In genomic region chr3:143166376-143166775, GRCh38 we compare ENCODE assay signal across 12 cellular contexts. TPM values are rescaled to one million over a fixed set of nuclear protein-coding genes. Genes with fewer than 3 reads are reported as not detected.
DNase-seq lines count a peak whose midpoint lies in the region; ATAC-seq and TF ChIP-seq lines count a peak whose summit lies in the region.
"Had no signal": no experiment of that assay in that cellular context is flagged by ENCODE, and none has a peak within 500 bp of the region (broad histone marks: within the 10 kb centered on the region; RNA-seq: fewer than 3 reads in every experiment).

No MANE protein-coding gene starts in this region.

- no peak for ATAC-seq in CD4-positive, CD25-positive, alpha-beta regulatory T cell (ENCODE audit: low read depth in 2 of 2)
- no peak for ATAC-seq in GM23338
- no peak for ATAC-seq in activated T-helper 17 cell treated with anti-CD3 and anti-CD28 coated beads, Interleukin-2, amount 50 U/mL, for 72 hours (replicated peaks)

- H3K27ac ChIP-seq in CD4-positive, CD25-positive, alpha-beta regulatory T cell (ENCODE audit: insufficient read depth, low read length, poor library complexity, severe bottlenecking): no peak overlapping the region
- H3K27ac ChIP-seq in GM23338 (ENCODE audit: low read depth) (no peak overlapping the region), mesenchymal stem cell (ENCODE audit: low read length, poor library complexity, severe bottlenecking) (no peak overlapping the region)

- peak overlapping the region in 1 of 4 donors; percentile 19 for H3K4me3 Mint-ChIP-seq in CD4-positive, CD25-positive, alpha-beta regulatory T cell
- H3K4me3 Mint-ChIP-seq in GM23338: no peak overlapping the region
- H3K4me3 Mint-ChIP-seq in activated T-helper 17 cell treated with anti-CD3 and anti-CD28 coated beads, Interleukin-2, amount 50 U/mL, for 72 hours: no peak overlapping the region
- H3K4me3 Mint-ChIP-seq in mesothelial cell of epicardium: no peak overlapping the region
- no peak overlapping the region for H3K4me3 Mint-ChIP-seq in HFFc6

- H3K79me2 ChIP-seq in GM23338 (replicated peaks; ENCODE audit: insufficient read depth): no peaks in the 10 kb centered on the region

- no peak overlapping the region for H3K9ac ChIP-seq in mesenchymal stem cell (ENCODE audit: low read length)

- H2BK5ac ChIP-seq in mesenchymal stem cell (ENCODE audit: low read depth, low read length, poor library complexity, severe bottlenecking): no peak overlapping the region

- H4K91ac ChIP-seq in mesenchymal stem cell (ENCODE audit: low read length): no peak overlapping the region

- H3K14ac ChIP-seq in mesenchymal stem cell (ENCODE audit: low read length in 2 of 2): no peak overlapping the region

- no peak for DNase-seq in CD4-positive, CD25-positive, alpha-beta regulatory T cell
- DNase-seq in GM23338 (ENCODE audit: low spot score) (no peak), mesenchymal stem cell (peak; percentile 78), mesothelial cell of epicardium (ENCODE audit: low spot score in 2 of 2, unreplicated experiment in 2 of 2) (no peak), HFFc6 (no peak), NCI-H187 treated with DMSO at 0.1 percent for 48 hours (lab: John Stamatoyannopoulos, UW) (no peak)
- DNase-seq: BE2C, NCI-H1436, NCI-H2081, NCI-H526 treated with DMSO at 0.1 percent for 48 hours had no signal

- no peak overlapping the region for H3K18ac ChIP-seq in mesenchymal stem cell (ENCODE audit: low read depth in 1 of 2, low read length in 2 of 2)

- H3K9me3 ChIP-seq in CD4-positive, CD25-positive, alpha-beta regulatory T cell (ENCODE audit: control insufficient read depth in 2 of 2, low read length in 2 of 2): no peaks in the 10 kb centered on the region
- H3K9me3 ChIP-seq in mesenchymal stem cell (ENCODE audit: control insufficient read depth, low read length): no peaks in the 10 kb centered on the region
- H3K9me3 ChIP-seq: BE2C, HAP-1 had no signal

- H3K27ac Mint-ChIP-seq in CD4-positive, CD25-positive, alpha-beta regulatory T cell: peak overlapping the region in 2 of 3 donors; percentile 61 to 94
- H3K27ac Mint-ChIP-seq in GM23338: peak overlapping the region; percentile 24; the same call in 1 of the 2 replicates
- H3K27ac Mint-ChIP-seq in activated T-helper 17 cell treated with anti-CD3 and anti-CD28 coated beads, Interleukin-2, amount 50 U/mL, for 72 hours: peak overlapping the region; percentile 86
- H3K27ac Mint-ChIP-seq in mesothelial cell of epicardium: no peak overlapping the region
- H3K27ac Mint-ChIP-seq in HFFc6: no peak overlapping the region

- H2BK15ac ChIP-seq in mesenchymal stem cell (ENCODE audit: low read depth, poor library complexity, severe bottlenecking): no peak overlapping the region

- H3K4me1 ChIP-seq in CD4-positive, CD25-positive, alpha-beta regulatory T cell (ENCODE audit: control insufficient read depth, insufficient read depth, low read length, poor library complexity, severe bottlenecking): peaks cover 63% of the 10 kb centered on the region
- peaks cover 4% of the 10 kb centered on the region for H3K4me1 ChIP-seq in GM23338 (ENCODE audit: insufficient read depth)
- peaks cover 3% of the 10 kb centered on the region for H3K4me1 ChIP-seq in mesenchymal stem cell (ENCODE audit: control insufficient read depth, insufficient read depth, low read depth, low read length)
- H3K4me1 ChIP-seq: HAP-1 had no signal

- no peak overlapping the region for H4K8ac ChIP-seq in mesenchymal stem cell (ENCODE audit: low read length)

- no peak overlapping the region for H3K4ac ChIP-seq in mesenchymal stem cell (ENCODE audit: low read depth in 1 of 2, low read length in 2 of 2)

- H3K27me3 ChIP-seq in CD4-positive, CD25-positive, alpha-beta regulatory T cell (ENCODE audit: control insufficient read depth, insufficient read depth, low read length): no peaks in the 10 kb centered on the region
- H3K27me3 ChIP-seq in GM23338 (ENCODE audit: insufficient read depth): no peaks in the 10 kb centered on the region
- H3K27me3 ChIP-seq in mesenchymal stem cell (ENCODE audit: control insufficient read depth in 1 of 2, insufficient read depth in 1 of 2, low read length in 2 of 2): no peaks in the 10 kb centered on the region
- H3K27me3 ChIP-seq: BE2C had no signal

- peaks cover 32 to 88% (median 58%) of the 10 kb centered on the region in 4 donors for H3K4me1 Mint-ChIP-seq in CD4-positive, CD25-positive, alpha-beta regulatory T cell
- H3K4me1 Mint-ChIP-seq in GM23338: peaks cover 13% of the 10 kb centered on the region; the same call in 2 of the 3 replicates
- peaks cover 62% of the 10 kb centered on the region for H3K4me1 Mint-ChIP-seq in activated T-helper 17 cell treated with anti-CD3 and anti-CD28 coated beads, Interleukin-2, amount 50 U/mL, for 72 hours
- peaks cover 21% of the 10 kb centered on the region for H3K4me1 Mint-ChIP-seq in mesothelial cell of epicardium
- H3K4me1 Mint-ChIP-seq in HFFc6 (ENCODE audit: low read depth): peaks cover 64% of the 10 kb centered on the region

- no peak overlapping the region for H3K4me2 ChIP-seq in GM23338
- no peak overlapping the region for H3K4me2 ChIP-seq in mesenchymal stem cell (ENCODE audit: low read length, poor library complexity, severe bottlenecking)

- H3K79me1 ChIP-seq in mesenchymal stem cell (replicated peaks; ENCODE audit: low read length, poor library complexity, severe bottlenecking): no peaks in the 10 kb centered on the region

- peaks cover 0 to 2% (median 0%) of the 10 kb centered on the region in 7 donors for H3K9me3 Mint-ChIP-seq in CD4-positive, CD25-positive, alpha-beta regulatory T cell
- no peaks in the 10 kb centered on the region for H3K9me3 Mint-ChIP-seq in GM23338
- peaks cover 5% of the 10 kb centered on the region for H3K9me3 Mint-ChIP-seq in activated T-helper 17 cell treated with anti-CD3 and anti-CD28 coated beads, Interleukin-2, amount 50 U/mL, for 72 hours
- no peaks in the 10 kb centered on the region for H3K9me3 Mint-ChIP-seq in mesothelial cell of epicardium
- H3K9me3 Mint-ChIP-seq in HFFc6: no peaks in the 10 kb centered on the region

- no peaks in the 10 kb centered on the region for H3F3A ChIP-seq in GM23338 (replicated peaks; ENCODE audit: low read depth)

- H3K9me2 ChIP-seq in GM23338 (ENCODE audit: insufficient read depth): peaks cover 5% of the 10 kb centered on the region

- no peaks in the 10 kb centered on the region for H4K20me1 ChIP-seq in GM23338 (replicated peaks; ENCODE audit: insufficient read depth)

- no CpG with 5 or more reads among the region's 3 CpGs for WGBS in mesenchymal stem cell

- no peak overlapping the region for H2AK5ac ChIP-seq in mesenchymal stem cell (ENCODE audit: low read length, severe bottlenecking)

- TF ChIP-seq CTCF in GM23338 (conservative IDR thresholded peaks at IDR 0.05; ENCODE audit: low read depth in 2 of 2) (no peak), mesothelial cell of epicardium (IDR thresholded peaks at IDR 0.05; ENCODE audit: unreplicated experiment) (no peak), HFFc6 (IDR thresholded peaks at IDR 0.05) (no peak)

- H2BK12ac ChIP-seq in mesenchymal stem cell (ENCODE audit: low read length in 2 of 2): no peak overlapping the region

- no peaks in the 10 kb centered on the region for H3K27me3 Mint-ChIP-seq in CD4-positive, CD25-positive, alpha-beta regulatory T cell
- H3K27me3 Mint-ChIP-seq in GM23338 (ENCODE audit: insufficient read depth, low read depth, poor library complexity) (peaks cover 5% of the 10 kb centered on the region), mesothelial cell of epicardium (ENCODE audit: low read depth) (peaks cover 18% of the 10 kb centered on the region), HFFc6 (ENCODE audit: insufficient read depth) (no peaks in the 10 kb centered on the region)
- H3K27me3 Mint-ChIP-seq in activated T-helper 17 cell treated with anti-CD3 and anti-CD28 coated beads, Interleukin-2, amount 50 U/mL, for 72 hours: no peaks in the 10 kb centered on the region

- no peak overlapping the region for H2BK120ac ChIP-seq in mesenchymal stem cell (ENCODE audit: low read depth, low read length)

- H3K23ac ChIP-seq in mesenchymal stem cell (ENCODE audit: low read length in 2 of 2): no peak overlapping the region

- H2AFZ ChIP-seq in GM23338: no peak overlapping the region
- no peak overlapping the region for H2AFZ ChIP-seq in mesenchymal stem cell (ENCODE audit: low read depth, low read length)

- H3K4me3 ChIP-seq in CD4-positive, CD25-positive, alpha-beta regulatory T cell (ENCODE audit: low read depth, low read length): no peak overlapping the region
- no peak overlapping the region for H3K4me3 ChIP-seq in GM23338
- H3K4me3 ChIP-seq in mesenchymal stem cell (ENCODE audit: insufficient read depth in 1 of 2, low read depth in 1 of 2, low read length in 2 of 2): no peak overlapping the region
- H3K4me3 ChIP-seq: HAP-1 had no signal

- H3K36me3 Mint-ChIP-seq in CD4-positive, CD25-positive, alpha-beta regulatory T cell: peaks cover 4% of the 10 kb centered on the region
- H3K36me3 Mint-ChIP-seq in GM23338 (ENCODE audit: low read depth): no peaks in the 10 kb centered on the region
- no peaks in the 10 kb centered on the region for H3K36me3 Mint-ChIP-seq in activated T-helper 17 cell treated with anti-CD3 and anti-CD28 coated beads, Interleukin-2, amount 50 U/mL, for 72 hours (ENCODE audit: low read depth)
- H3K36me3 Mint-ChIP-seq in mesothelial cell of epicardium: no peaks in the 10 kb centered on the region
- H3K36me3 Mint-ChIP-seq in HFFc6 (ENCODE audit: low read depth): no peaks in the 10 kb centered on the region

- H3K36me3 ChIP-seq in CD4-positive, CD25-positive, alpha-beta regulatory T cell (ENCODE audit: control insufficient read depth, insufficient read depth, low read length): no peaks in the 10 kb centered on the region
- H3K36me3 ChIP-seq in GM23338 (ENCODE audit: insufficient read depth) (no peaks in the 10 kb centered on the region), mesenchymal stem cell (ENCODE audit: control insufficient read depth in 1 of 2, insufficient read depth in 2 of 2, low read depth in 1 of 2, low read length in 2 of 2) (no peaks in the 10 kb centered on the region)
- H3K36me3 ChIP-seq: BE2C, HAP-1 had no signal

TF ChIP-seq in GM23338, 12 proteins besides CTCF, POLR2A, EP300 and RAD21 (continues in another document):
- TF ChIP-seq POLR2AphosphoS5 (IDR thresholded peaks at IDR 0.05; ENCODE audit: low read depth) (no peak), STAT1 (IDR thresholded peaks at IDR 0.05; ENCODE audit: unreplicated experiment) (no peak), NANOG (IDR thresholded peaks at IDR 0.05; ENCODE audit: borderline replicate concordance) (no peak), JUNB (IDR thresholded peaks at IDR 0.05; ENCODE audit: unreplicated experiment) (no peak)

RNA-seq across cellular contexts. Expression of gene CHST2, which starts 46.8 kb away (rescaled TPM):
- 4.9 TPM for total RNA-seq in CD4-positive, CD25-positive, alpha-beta regulatory T cell
- polyA plus RNA-seq in CD4-positive, CD25-positive, alpha-beta regulatory T cell: 1 to 10 TPM; 4.3 to 6.0 (median 5.2) TPM
- 23.5 and 28.3 TPM in 2 replicates for total RNA-seq in GM23338 (2014; rRNA removed; shearing (Covaris generic))
- 4.1 and 4.3 TPM in 2 replicates for polyA plus RNA-seq in GM23338 (2016; fragmentation: Nextera tagmentation; extraction: Ambion mirVana)
- 1 to 10 TPM; 7.9 to 8.0 TPM for total RNA-seq in activated T-helper 17 cell treated with anti-CD3 and anti-CD28 coated beads, Interleukin-2, amount 50 U/mL, for 72 hours
- polyA plus RNA-seq in mesenchymal stem cell (2013, experiment 1 of 2): 42.8 TPM
- 43.5 TPM for polyA plus RNA-seq in mesenchymal stem cell (2013, experiment 2 of 2)
- total RNA-seq in mesothelial cell of epicardium: 11.8 to 13.4 TPM (median 12.6 TPM) in 3 replicates
- 1 to 10 TPM; 2.6 to 4.3 (median 3.8) TPM for total RNA-seq in HFFc6 (2021; fragmentation: NEBNext Ultra II Directional; extraction: Animal tissue kit (Norgen Biotek cat#: 25700))

Comparison
In these comparisons a context has a peak if more than half of its experiments do, and no peak if none do; other contexts are left out.
1. H3K27ac Mint-ChIP-seq: peak in CD4-positive, CD25-positive, alpha-beta regulatory T cell (2 of 3), GM23338 (single experiment) and activated T-helper 17 cell treated with anti-CD3 and anti-CD28 coated beads, Interleukin-2, amount 50 U/mL, for 72 hours (single experiment); none in mesothelial cell of epicardium (single experiment) and HFFc6 (single experiment).